ENCODE assay signal across 8 cellular contexts in genomic region chrX:48573690-48574269, GRCh38. TPM values are rescaled to one million over a fixed set of nuclear protein-coding genes. Genes with fewer than 3 reads are reported as not detected.
A peak's percentile ranks its signal among the peaks of the same experiment; 100 is the strongest.
DNase-seq lines count a peak whose midpoint lies in the region; ATAC-seq lines count a peak whose summit lies in the region.

No MANE protein-coding gene starts in this region.

- WGBS in iPS DF 6.9 (ENCODE audit: insufficient coverage, insufficient read length), result no CpG with 5 or more reads among the region's 19 CpGs

- no peak for ATAC-seq in GM21825 (IDR thresholded peaks at IDR 0.05; ENCODE audit: unreplicated experiment)

- H3K27ac ChIP-seq in iPS DF 6.9 (ENCODE audit: low read length) (no peak overlapping the region), skeletal muscle tissue (ENCODE audit: low read depth, low read length) (peak overlapping the region; percentile 99)

- peaks cover 18% of the 10 kb centered on the region for H3K4me1 Mint-ChIP-seq in activated naive CD8-positive, alpha-beta T cell treated with anti-CD3 and anti-CD28 coated beads for 36 hours

- H3K9ac ChIP-seq in skeletal muscle tissue (ENCODE audit: low read depth in 1 of 3, low read length in 3 of 3), result peak overlapping the region; percentile 48 to 95 (median 90)

- 0 out of 2 replicates have a peak, but pooled peaks cover 3% of the 10 kb centered on the region for H3K4me1 ChIP-seq in iPS DF 6.9 (ENCODE audit: control insufficient read depth, insufficient read depth, low read length)
- H3K4me1 ChIP-seq in skeletal muscle tissue (ENCODE audit: control insufficient read depth in 3 of 3, insufficient read depth in 3 of 3, low read length in 3 of 3), result peaks cover 11 to 18% (median 16%) of the 10 kb centered on the region in 3 donors

- H3K36me3 ChIP-seq in iPS DF 6.9 (ENCODE audit: control insufficient read depth, insufficient read depth, low read length) (peaks cover 18% of the 10 kb centered on the region), skeletal muscle tissue (ENCODE audit: control insufficient read depth in 3 of 3, insufficient read depth in 3 of 3, low read length in 3 of 3) (peaks cover 19 to 26% (median 21%) of the 10 kb centered on the region in 3 donors)

- H3K27ac Mint-ChIP-seq in activated naive CD8-positive, alpha-beta T cell treated with anti-CD3 and anti-CD28 coated beads for 36 hours, result peak overlapping the region; percentile 100

- H3K9me3 Mint-ChIP-seq in activated naive CD8-positive, alpha-beta T cell treated with anti-CD3 and anti-CD28 coated beads for 36 hours, result no peaks in the 10 kb centered on the region

- H3K27me3 ChIP-seq in iPS DF 6.9 (ENCODE audit: control insufficient read depth, insufficient read depth, low read length), result no peaks in the 10 kb centered on the region
- H3K27me3 ChIP-seq in skeletal muscle tissue (ENCODE audit: control insufficient read depth in 3 of 3, insufficient read depth in 3 of 3, low read length in 3 of 3), result no peaks in the 10 kb centered on the region

- peak; percentile 14 for DNase-seq in activated naive CD4-positive, alpha-beta T cell treated with Interleukin-2 at 50 U/mL for 16 hours
- DNase-seq in activated naive CD4-positive, alpha-beta T cell treated with anti-CD3 and anti-CD28 coated beads, Interleukin-2, amount 50 U/mL, for 16 hours, result no peak
- DNase-seq in NCI-H748 (lab: John Stamatoyannopoulos, UW; ENCODE audit: unreplicated experiment) (peak; percentile 67), iPS DF 6.9 (ENCODE audit: low read depth, low spot score) (no peak), globus pallidus (ENCODE audit: low spot score) (no peak)
- DNase-seq in activated naive CD8-positive, alpha-beta T cell treated with anti-CD3 and anti-CD28 coated beads for 36 hours, result no peak

- peaks cover 40% of the 10 kb centered on the region for H3K36me3 Mint-ChIP-seq in activated naive CD8-positive, alpha-beta T cell treated with anti-CD3 and anti-CD28 coated beads for 36 hours

- peak overlapping the region; percentile 96 for H3K4me3 Mint-ChIP-seq in activated naive CD8-positive, alpha-beta T cell treated with anti-CD3 and anti-CD28 coated beads for 36 hours

- H3K9me3 ChIP-seq in iPS DF 6.9 (ENCODE audit: control insufficient read depth, insufficient read depth, low read length) (no peaks in the 10 kb centered on the region), skeletal muscle tissue (ENCODE audit: control insufficient read depth in 3 of 3, low read length in 3 of 3) (no peaks in the 10 kb centered on the region)

- no peaks in the 10 kb centered on the region for H3K27me3 Mint-ChIP-seq in activated naive CD8-positive, alpha-beta T cell treated with anti-CD3 and anti-CD28 coated beads for 36 hours

- peak overlapping the region; percentile 53; the same call in 1 of the 2 replicates for H3K4me3 ChIP-seq in iPS DF 6.9 (ENCODE audit: low read length)
- peak overlapping the region; percentile 71 to 90 (median 84) for H3K4me3 ChIP-seq in skeletal muscle tissue (ENCODE audit: low read length in 3 of 3)

RNA-seq across cellular contexts. Expression of gene RBM3, which starts 0.5 kb away (rescaled TPM):
- total RNA-seq in activated naive CD8-positive, alpha-beta T cell treated with anti-CD3 and anti-CD28 coated beads for 36 hours, result 100 to 1,000 TPM; 255 to 258 TPM
- total RNA-seq in skeletal muscle tissue, result 196 TPM

RNA-seq across cellular contexts. Expression of gene WDR13, which starts 23.5 kb away (rescaled TPM):
- total RNA-seq in activated naive CD8-positive, alpha-beta T cell treated with anti-CD3 and anti-CD28 coated beads for 36 hours, result 10 to 100 TPM; 32.6 to 40.6 TPM
- total RNA-seq in skeletal muscle tissue, result 50.6 TPM

RNA-seq across cellular contexts. Expression of gene TBC1D25, which starts 34.3 kb away (rescaled TPM):
- total RNA-seq in activated naive CD8-positive, alpha-beta T cell treated with anti-CD3 and anti-CD28 coated beads for 36 hours, result 10 to 100 TPM; 12.1 to 12.9 TPM
- total RNA-seq in skeletal muscle tissue, result 2.1 TPM

RNA-seq across cellular contexts. Expression of gene EBP, which starts 52.2 kb away (rescaled TPM):
- total RNA-seq in activated naive CD8-positive, alpha-beta T cell treated with anti-CD3 and anti-CD28 coated beads for 36 hours, result 100 to 1,000 TPM; 165 to 169 TPM
- 21.4 TPM for total RNA-seq in skeletal muscle tissue

Comparison
In these comparisons a context has a peak if more than half of its experiments do, and no peak if none do; other contexts are left out.
1. DNase-seq: peak in activated naive CD4-positive, alpha-beta T cell treated with Interleukin-2 at 50 U/mL for 16 hours (single experiment) and NCI-H748 (single experiment); none in activated naive CD4-positive, alpha-beta T cell treated with anti-CD3 and anti-CD28 coated beads, Interleukin-2, amount 50 U/mL, for 16 hours (single experiment), activated naive CD8-positive, alpha-beta T cell treated with anti-CD3 and anti-CD28 coated beads for 36 hours (single experiment), iPS DF 6.9 (single experiment) and globus pallidus (single experiment).